2 cellular contexts compared by ENCODE assay signal in the genomic region with DNA sequence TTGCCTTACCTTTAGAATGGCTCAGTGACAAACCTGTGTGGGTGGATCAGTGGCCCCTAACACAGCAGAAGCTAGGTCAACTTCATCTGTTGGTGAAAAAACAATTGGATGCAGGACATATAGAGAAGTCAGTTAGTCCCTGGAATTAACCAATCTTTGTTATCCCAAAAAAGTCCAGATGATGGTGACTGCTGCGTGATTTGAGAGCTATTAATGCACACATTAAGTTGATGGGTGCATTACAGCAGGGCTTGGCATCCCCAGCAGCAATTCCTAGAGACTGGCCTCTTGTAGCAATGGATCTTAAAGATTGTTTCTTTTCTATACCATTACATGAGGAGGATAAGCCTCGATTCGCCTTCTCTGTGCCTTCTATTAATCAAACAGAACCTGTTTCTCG.
TF ChIP-seq lines count a peak whose summit lies in the region.

No MANE protein-coding gene starts in this region.

TF ChIP-seq in HCT116, 20 proteins besides CTCF, POLR2A, EP300 and RAD21:
- TF ChIP-seq SP1 (IDR thresholded peaks at IDR 0.05; ENCODE audit: low read depth) (no peak), SRF (IDR thresholded peaks at IDR 0.05; ENCODE audit: low read depth) (no peak), SIN3A (IDR thresholded peaks at IDR 0.05; ENCODE audit: low read depth) (no peak), CEBPB (IDR thresholded peaks at IDR 0.05; ENCODE audit: low read depth) (no peak), ELF1 (IDR thresholded peaks at IDR 0.05; ENCODE audit: borderline replicate concordance, low read depth) (no peak), EZH2 (IDR thresholded peaks at IDR 0.05) (no peak), ZFX (IDR thresholded peaks at IDR 0.05) (no peak)
- TF ChIP-seq, protein P1, sequence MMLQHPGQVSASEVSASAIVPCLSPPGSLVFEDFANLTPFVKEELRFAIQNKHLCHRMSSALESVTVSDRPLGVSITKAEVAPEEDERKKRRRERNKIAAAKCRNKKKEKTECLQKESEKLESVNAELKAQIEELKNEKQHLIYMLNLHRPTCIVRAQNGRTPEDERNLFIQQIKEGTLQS (IDR thresholded peaks at IDR 0.05), result no peak
TF ChIP-seq in HCT116: peak in this region for 0.

TF ChIP-seq in GM12878, 131 proteins besides CTCF, POLR2A, EP300 and RAD21:
- TF ChIP-seq, protein P2, sequence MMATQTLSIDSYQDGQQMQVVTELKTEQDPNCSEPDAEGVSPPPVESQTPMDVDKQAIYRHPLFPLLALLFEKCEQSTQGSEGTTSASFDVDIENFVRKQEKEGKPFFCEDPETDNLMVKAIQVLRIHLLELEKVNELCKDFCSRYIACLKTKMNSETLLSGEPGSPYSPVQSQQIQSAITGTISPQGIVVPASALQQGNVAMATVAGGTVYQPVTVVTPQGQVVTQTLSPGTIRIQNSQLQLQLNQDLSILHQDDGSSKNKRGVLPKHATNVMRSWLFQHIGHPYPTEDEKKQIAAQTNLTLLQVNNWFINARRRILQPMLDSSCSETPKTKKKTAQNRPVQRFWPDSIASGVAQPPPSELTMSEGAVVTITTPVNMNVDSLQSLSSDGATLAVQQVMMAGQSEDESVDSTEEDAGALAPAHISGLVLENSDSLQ (IDR thresholded peaks at IDR 0.05), result no peak
- TF ChIP-seq NR2C2 (IDR thresholded peaks at IDR 0.05; ENCODE audit: borderline replicate concordance, control insufficient read depth, insufficient read length, low read depth) (no peak), CBX5 (IDR thresholded peaks at IDR 0.05; ENCODE audit: low read depth) (no peak), DPF2 (IDR thresholded peaks at IDR 0.05) (no peak), JUND (IDR thresholded peaks at IDR 0.05; ENCODE audit: low read depth, low read length) (no peak), NFIC (IDR thresholded peaks at IDR 0.05; ENCODE audit: low read depth, low read length) (no peak), MTA2 (IDR thresholded peaks at IDR 0.05; ENCODE audit: low read depth) (no peak), POLR2AphosphoS2 (IDR thresholded peaks at IDR 0.05; ENCODE audit: low read depth, low read length) (no peak), SUZ12 (IDR thresholded peaks at IDR 0.05; ENCODE audit: unreplicated experiment) (no peak), TCF3 (IDR thresholded peaks at IDR 0.05; ENCODE audit: borderline replicate concordance, insufficient read depth, low read depth, low read length) (no peak), JUNB (IDR thresholded peaks at IDR 0.05) (no peak)
- TF ChIP-seq, protein P3, sequence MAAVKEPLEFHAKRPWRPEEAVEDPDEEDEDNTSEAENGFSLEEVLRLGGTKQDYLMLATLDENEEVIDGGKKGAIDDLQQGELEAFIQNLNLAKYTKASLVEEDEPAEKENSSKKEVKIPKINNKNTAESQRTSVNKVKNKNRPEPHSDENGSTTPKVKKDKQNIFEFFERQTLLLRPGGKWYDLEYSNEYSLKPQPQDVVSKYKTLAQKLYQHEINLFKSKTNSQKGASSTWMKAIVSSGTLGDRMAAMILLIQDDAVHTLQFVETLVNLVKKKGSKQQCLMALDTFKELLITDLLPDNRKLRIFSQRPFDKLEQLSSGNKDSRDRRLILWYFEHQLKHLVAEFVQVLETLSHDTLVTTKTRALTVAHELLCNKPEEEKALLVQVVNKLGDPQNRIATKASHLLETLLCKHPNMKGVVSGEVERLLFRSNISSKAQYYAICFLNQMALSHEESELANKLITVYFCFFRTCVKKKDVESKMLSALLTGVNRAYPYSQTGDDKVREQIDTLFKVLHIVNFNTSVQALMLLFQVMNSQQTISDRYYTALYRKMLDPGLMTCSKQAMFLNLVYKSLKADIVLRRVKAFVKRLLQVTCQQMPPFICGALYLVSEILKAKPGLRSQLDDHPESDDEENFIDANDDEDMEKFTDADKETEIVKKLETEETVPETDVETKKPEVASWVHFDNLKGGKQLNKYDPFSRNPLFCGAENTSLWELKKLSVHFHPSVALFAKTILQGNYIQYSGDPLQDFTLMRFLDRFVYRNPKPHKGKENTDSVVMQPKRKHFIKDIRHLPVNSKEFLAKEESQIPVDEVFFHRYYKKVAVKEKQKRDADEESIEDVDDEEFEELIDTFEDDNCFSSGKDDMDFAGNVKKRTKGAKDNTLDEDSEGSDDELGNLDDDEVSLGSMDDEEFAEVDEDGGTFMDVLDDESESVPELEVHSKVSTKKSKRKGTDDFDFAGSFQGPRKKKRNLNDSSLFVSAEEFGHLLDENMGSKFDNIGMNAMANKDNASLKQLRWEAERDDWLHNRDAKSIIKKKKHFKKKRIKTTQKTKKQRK (IDR thresholded peaks at IDR 0.05; ENCODE audit: low read depth, low read length), result no peak
